Comparison of ENCODE assay signal across 1 cellular context in genomic region chr20:855466-856360, GRCh38.
TF ChIP-seq lines count a peak whose summit lies in the region.

No MANE protein-coding gene starts in this region.

TF ChIP-seq in Ishikawa, 13 proteins besides CTCF, POLR2A, EP300 and RAD21 (continued from another document):
- TF ChIP-seq, protein P1, sequence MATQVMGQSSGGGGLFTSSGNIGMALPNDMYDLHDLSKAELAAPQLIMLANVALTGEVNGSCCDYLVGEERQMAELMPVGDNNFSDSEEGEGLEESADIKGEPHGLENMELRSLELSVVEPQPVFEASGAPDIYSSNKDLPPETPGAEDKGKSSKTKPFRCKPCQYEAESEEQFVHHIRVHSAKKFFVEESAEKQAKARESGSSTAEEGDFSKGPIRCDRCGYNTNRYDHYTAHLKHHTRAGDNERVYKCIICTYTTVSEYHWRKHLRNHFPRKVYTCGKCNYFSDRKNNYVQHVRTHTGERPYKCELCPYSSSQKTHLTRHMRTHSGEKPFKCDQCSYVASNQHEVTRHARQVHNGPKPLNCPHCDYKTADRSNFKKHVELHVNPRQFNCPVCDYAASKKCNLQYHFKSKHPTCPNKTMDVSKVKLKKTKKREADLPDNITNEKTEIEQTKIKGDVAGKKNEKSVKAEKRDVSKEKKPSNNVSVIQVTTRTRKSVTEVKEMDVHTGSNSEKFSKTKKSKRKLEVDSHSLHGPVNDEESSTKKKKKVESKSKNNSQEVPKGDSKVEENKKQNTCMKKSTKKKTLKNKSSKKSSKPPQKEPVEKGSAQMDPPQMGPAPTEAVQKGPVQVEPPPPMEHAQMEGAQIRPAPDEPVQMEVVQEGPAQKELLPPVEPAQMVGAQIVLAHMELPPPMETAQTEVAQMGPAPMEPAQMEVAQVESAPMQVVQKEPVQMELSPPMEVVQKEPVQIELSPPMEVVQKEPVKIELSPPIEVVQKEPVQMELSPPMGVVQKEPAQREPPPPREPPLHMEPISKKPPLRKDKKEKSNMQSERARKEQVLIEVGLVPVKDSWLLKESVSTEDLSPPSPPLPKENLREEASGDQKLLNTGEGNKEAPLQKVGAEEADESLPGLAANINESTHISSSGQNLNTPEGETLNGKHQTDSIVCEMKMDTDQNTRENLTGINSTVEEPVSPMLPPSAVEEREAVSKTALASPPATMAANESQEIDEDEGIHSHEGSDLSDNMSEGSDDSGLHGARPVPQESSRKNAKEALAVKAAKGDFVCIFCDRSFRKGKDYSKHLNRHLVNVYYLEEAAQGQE (IDR thresholded peaks at IDR 0.05; ENCODE audit: low read depth), result no peak
